ENCODE assay signal across 19 cellular contexts in genomic region chr14:100403802-100404201, GRCh38. TPM values are rescaled to one million over a fixed set of nuclear protein-coding genes. Genes with fewer than 3 reads are reported as not detected.
A peak's percentile ranks its signal among the peaks of the same experiment; 100 is the strongest.
DNase-seq lines count a peak whose midpoint lies in the region; ATAC-seq and TF ChIP-seq lines count a peak whose summit lies in the region.
"Had no signal": no experiment of that assay in that cellular context is flagged by ENCODE, and none has a peak within 500 bp of the region (broad histone marks: within the 10 kb centered on the region; RNA-seq: fewer than 3 reads in every experiment).

No MANE protein-coding gene starts in this region.

- H3K9ac ChIP-seq in BLaER1 treated with 17β-estradiol and CSF1 and Interleukin-3, amounts not matched to agents 10 nM and 100 nM, result no peak overlapping the region
- H3K9ac ChIP-seq in DND-41 (ENCODE audit: low read depth, low read length), result 0 out of 2 replicates have a peak overlapping the region, but pooled peaks have one; percentile 34

- peak overlapping the region in 9 of 11 experiments; percentile 48 to 89 (median 76); a peak in 13 of 22 replicates for H3K4me2 ChIP-seq in BLaER1 treated with 17β-estradiol and CSF1 and Interleukin-3, amounts not matched to agents 10 nM and 100 nM
- no peak overlapping the region for H3K4me2 ChIP-seq in DND-41 (ENCODE audit: insufficient read depth, low read length)
- H3K4me2 ChIP-seq: A549, PC-9 had no signal

- H3K36me3 ChIP-seq in BLaER1 treated with 17β-estradiol and CSF1 and Interleukin-3, amounts not matched to agents 10 nM and 100 nM, result no peaks in the 10 kb centered on the region
- H3K36me3 ChIP-seq in DND-41 (ENCODE audit: insufficient read depth, low read length), result no peaks in the 10 kb centered on the region; the same call in 1 of the 2 replicates
- H3K36me3 ChIP-seq in mucosa of descending colon (ENCODE audit: low read depth), result no peaks in the 10 kb centered on the region
- H3K36me3 ChIP-seq: SJSA1 had no signal

- peak overlapping the region in 5 of 11 experiments; percentile 34 to 84 (median 82); a peak in 6 of 22 replicates for H3K27ac ChIP-seq in BLaER1 treated with 17β-estradiol and CSF1 and Interleukin-3, amounts not matched to agents 10 nM and 100 nM
- H3K27ac ChIP-seq in DND-41 (ENCODE audit: low read length), result peak overlapping the region; percentile 96
- H3K27ac ChIP-seq: PC-9, SJSA1 had no signal

- H2AFZ ChIP-seq in DND-41 (ENCODE audit: low read depth, low read length), result no peak overlapping the region
- H2AFZ ChIP-seq: PC-9 had no signal

- H3K27me3 ChIP-seq in BLaER1 treated with 17β-estradiol and CSF1 and Interleukin-3, amounts not matched to agents 10 nM and 100 nM, result no peaks in the 10 kb centered on the region
- H3K27me3 ChIP-seq in DND-41 (ENCODE audit: insufficient read depth, low read length, poor library complexity), result no peaks in the 10 kb centered on the region
- H3K27me3 ChIP-seq: SJSA1 had no signal

- ATAC-seq in DND-41 (ENCODE audit: insufficient read depth, low read depth) (no peak), left colon (peak; percentile 33), mucosa of descending colon (peak; percentile 8)
- ATAC-seq: A549 had no signal

- no peak for DNase-seq in DND-41
- no peak for DNase-seq in left colon
- DNase-seq in mucosa of descending colon, result no peak
- DNase-seq in activated T-cell treated with anti-CD3 and anti-CD28 coated beads, Interleukin-2, amount 50 U/mL, for 1 hour, result no peak
- DNase-seq in DMS 273 (lab: John Stamatoyannopoulos, UW; ENCODE audit: unreplicated experiment), result no peak
- no peak for DNase-seq in GM13976 (ENCODE audit: low spot score)
- no peak for DNase-seq in KBM-7
- DNase-seq: MV-4-11, NCI-H2029, NCI-H446, NCI-H524 treated with DMSO at 0.1 percent for 48 hours, NCI-H774, PC-9, Right ventricle myocardium superior, RPMI8226 had no signal

- intact Hi-C loops in left colon (cut with DNase I, micrococcal nuclease) (loop anchor here in 1 of 2 donors (5.0 kb wide), 1 partner anchor 243 kb away; no protein-coding TSS in a partner anchor), mucosa of descending colon (cut with DNase I, micrococcal nuclease) (no loop called here)

- in situ Hi-C loops in GM13976 (cut with MboI; ENCODE audit: low sequenced_read_pairs, unreplicated experiment) (no loop called here), KBM-7 (cut with MboI; ENCODE audit: low pct_unique_long_range_greater_than_20kb, low sequenced_read_pairs) (no loop called here)

- peaks cover 0 to 34% (median 0%) of the 10 kb centered on the region in 11 experiments; a peak in 6 of 22 replicates for H4K20me1 ChIP-seq in BLaER1 treated with 17β-estradiol and CSF1 and Interleukin-3, amounts not matched to agents 10 nM and 100 nM
- no peaks in the 10 kb centered on the region for H4K20me1 ChIP-seq in DND-41 (ENCODE audit: insufficient read depth, low read length)

- H3K4me3 ChIP-seq in BLaER1 treated with 17β-estradiol and CSF1 and Interleukin-3, amounts not matched to agents 10 nM and 100 nM, result no peak overlapping the region
- H3K4me3 ChIP-seq in DND-41 (ENCODE audit: low read depth in 1 of 2, low read length in 2 of 2), result no peak overlapping the region
- H3K4me3 ChIP-seq in mucosa of descending colon, result no peak overlapping the region
- H3K4me3 ChIP-seq: A549, K562, PC-9, SJSA1 had no signal

- peaks cover 26% of the 10 kb centered on the region for H3K79me2 ChIP-seq in DND-41 (ENCODE audit: insufficient read depth, low read length)

- H3K4me1 ChIP-seq in BLaER1 treated with 17β-estradiol and CSF1 and Interleukin-3, amounts not matched to agents 10 nM and 100 nM, result peaks cover 48 to 87% (median 77%) of the 10 kb centered on the region in 10 experiments
- H3K4me1 ChIP-seq in DND-41 (ENCODE audit: insufficient read depth, low read length), result peaks cover 93% of the 10 kb centered on the region
- H3K4me1 ChIP-seq in mucosa of descending colon (ENCODE audit: low read depth), result peaks cover 43% of the 10 kb centered on the region

- no peaks in the 10 kb centered on the region for H3K9me3 ChIP-seq in BLaER1 treated with 17β-estradiol and CSF1 and Interleukin-3, amounts not matched to agents 10 nM and 100 nM (replicated peaks in 1 of 11)
- H3K9me3 ChIP-seq in DND-41 (ENCODE audit: insufficient read depth, low read length, severe bottlenecking), result no peaks in the 10 kb centered on the region
- no peaks in the 10 kb centered on the region for H3K9me3 ChIP-seq in mucosa of descending colon
- H3K9me3 ChIP-seq: A549, SJSA1 had no signal

- TF ChIP-seq CTCF in DND-41 (IDR thresholded peaks at IDR 0.05; ENCODE audit: borderline replicate concordance, extremely low read depth, low read length, poor library complexity, severe bottlenecking) (no peak), mucosa of descending colon (IDR thresholded peaks at IDR 0.05) (no peak), GM13976 (IDR thresholded peaks at IDR 0.05; ENCODE audit: borderline replicate concordance, control extremely low read depth, extremely low read depth, insufficient read depth, missing control alignments) (no peak)

RNA-seq across cellular contexts. Expression of gene WDR25, which starts 27.5 kb away (rescaled TPM):
- total RNA-seq in left colon (1 to 10 TPM; 8.4 to 9.9 TPM), mucosa of descending colon (10 to 100 TPM in 2 of 3 donors, 1 to 10 TPM in 1; 7.8 to 11.1 (median 10.9) TPM)
